19 cellular contexts compared by ENCODE assay signal in genomic region chr13:83992566-83993358, GRCh38.
A peak's percentile ranks its signal among the peaks of the same experiment; 100 is the strongest.
DNase-seq lines count a peak whose midpoint lies in the region; ATAC-seq and TF ChIP-seq lines count a peak whose summit lies in the region.
"Had no signal": no experiment of that assay in that cellular context is flagged by ENCODE, and none has a peak within 500 bp of the region (broad histone marks: within the 10 kb centered on the region; RNA-seq: fewer than 3 reads in every experiment).

No MANE protein-coding gene starts in this region.

- H3K36me3 ChIP-seq in MM.1S (replicated peaks; ENCODE audit: insufficient read depth, low read length): no peaks in the 10 kb centered on the region
- H3K36me3 ChIP-seq in naive thymus-derived CD4-positive, alpha-beta T cell (ENCODE audit: control insufficient read depth in 2 of 3, insufficient read depth in 3 of 3, low read length in 3 of 3): no peaks in the 10 kb centered on the region
- H3K36me3 ChIP-seq in trophoblast cell (ENCODE audit: control insufficient read depth in 1 of 2, insufficient read depth in 2 of 2, low read length in 2 of 2): no peaks in the 10 kb centered on the region

- H3K18ac ChIP-seq in trophoblast cell (ENCODE audit: low read length): no peak overlapping the region

- WGBS in trophoblast cell (ENCODE audit: extremely low coverage, insufficient coverage, insufficient read length): no CpG with 5 or more reads among the region's 13 CpGs

- no peak overlapping the region for H3K4ac ChIP-seq in trophoblast cell (ENCODE audit: low read depth, low read length)

- H3K27me3 ChIP-seq in MM.1S (replicated peaks; ENCODE audit: insufficient read depth, low read length): no peaks in the 10 kb centered on the region
- H3K27me3 ChIP-seq in naive thymus-derived CD4-positive, alpha-beta T cell (ENCODE audit: control insufficient read depth in 2 of 2, insufficient read depth in 2 of 2, low read length in 2 of 2): no peaks in the 10 kb centered on the region
- H3K27me3 ChIP-seq in trophoblast cell (ENCODE audit: insufficient read depth, low read length): no peaks in the 10 kb centered on the region

- H3K4me3 ChIP-seq in MM.1S (ENCODE audit: low read length) (no peak overlapping the region; the same call in 1 of the 2 replicates), trophoblast cell (ENCODE audit: low read depth, low read length) (no peak overlapping the region)
- H3K4me3 ChIP-seq in naive thymus-derived CD4-positive, alpha-beta T cell (ENCODE audit: low read length): no peak overlapping the region
- H3K4me3 ChIP-seq: GM23338 had no signal

- H2BK5ac ChIP-seq in trophoblast cell (ENCODE audit: low read depth, low read length, poor library complexity): no peak overlapping the region

- H3K9ac ChIP-seq in MM.1S (ENCODE audit: low read length) (0 out of 2 replicates have a peak overlapping the region, but pooled peaks have one; percentile 18), trophoblast cell (ENCODE audit: low read length) (no peak overlapping the region)

- H3K79me2 ChIP-seq in MM.1S (ENCODE audit: low read length): no peaks in the 10 kb centered on the region
- H3K79me2 ChIP-seq in trophoblast cell (ENCODE audit: control insufficient read depth, insufficient read depth, low read length, poor library complexity): no peaks in the 10 kb centered on the region

- no peaks in the 10 kb centered on the region for H3K9me3 Mint-ChIP-seq in naive thymus-derived CD4-positive, alpha-beta T cell
- H3K9me3 Mint-ChIP-seq: GM23338; T-helper 1 cell treated with Interleukin-12 subunit alpha and Interleukin-12 subunit beta and Interleukin-4 antibody, amounts not matched to agents 30 μg/mL and 1 μg/mL, for 36 hours had no signal

- no peak overlapping the region for H2BK120ac ChIP-seq in trophoblast cell (ENCODE audit: insufficient read depth, low read length, poor library complexity)

- no peak overlapping the region for H3K14ac ChIP-seq in trophoblast cell (ENCODE audit: low read length)

- TF ChIP-seq CTCF in MM.1S (IDR thresholded peaks at IDR 0.05; ENCODE audit: low read length): no peak

- no peak overlapping the region for H4K12ac ChIP-seq in trophoblast cell (ENCODE audit: low read depth, low read length)

- H3K79me1 ChIP-seq in trophoblast cell (ENCODE audit: low read length): no peaks in the 10 kb centered on the region

- no peak overlapping the region for H4K91ac ChIP-seq in trophoblast cell (ENCODE audit: low read depth, low read length)

- H3K36me3 Mint-ChIP-seq in naive thymus-derived CD4-positive, alpha-beta T cell: no peaks in the 10 kb centered on the region

- DNase-seq in ELR (ENCODE audit: low read depth) (peak; percentile 50), H4 (ENCODE audit: low spot score) (peak; percentile 14), MM.1S (peak; percentile 87), UCSD-AML1 (lab: John Stamatoyannopoulos, UW; ENCODE audit: unreplicated experiment) (peak; percentile 0), trophoblast cell (no peak), NCI-H446 (lab: John Stamatoyannopoulos, UW) (no peak)
- DNase-seq in naive thymus-derived CD4-positive, alpha-beta T cell: no peak
- DNase-seq: C1 segment of cervical spinal cord; GDM1; KG1; NCI-H1417 treated with DMSO at 0.1 percent for 48 hours; NCI-H1930; NCI-H345; NCI-H526 treated with DMSO at 0.1 percent for 48 hours; NK-92 treated with Interleukin-12 subunit alpha and Interleukin-12 subunit beta, amount 100 ng/mL, for 24 hours had no signal

- H3F3A ChIP-seq in MM.1S (ENCODE audit: insufficient read depth, low read length): peaks cover 3% of the 10 kb centered on the region; the same call in 1 of the 2 replicates

- H3K4me2 ChIP-seq in MM.1S (ENCODE audit: low read depth, low read length): peak overlapping the region; percentile 35
- H3K4me2 ChIP-seq in trophoblast cell (ENCODE audit: low read length): no peak overlapping the region
- H3K4me2 ChIP-seq: GM23338 had no signal

- no peak overlapping the region for H3K27ac Mint-ChIP-seq in naive thymus-derived CD4-positive, alpha-beta T cell
- H3K27ac Mint-ChIP-seq: GM23338; T-helper 1 cell treated with Interleukin-12 subunit alpha and Interleukin-12 subunit beta and Interleukin-4 antibody, amounts not matched to agents 30 μg/mL and 1 μg/mL, for 36 hours had no signal

- H2AFZ ChIP-seq in MM.1S (ENCODE audit: low read length) (peak overlapping the region; percentile 29; the same call in 1 of the 2 replicates), trophoblast cell (ENCODE audit: insufficient read depth, low read length, poor library complexity) (no peak overlapping the region)
- H2AFZ ChIP-seq: GM23338 had no signal

- no peak for ATAC-seq in naive thymus-derived CD4-positive, alpha-beta T cell
- ATAC-seq in HG02678 (IDR thresholded peaks at IDR 0.05; ENCODE audit: unreplicated experiment): no peak
- ATAC-seq: GM23338 had no signal

- H3K9me3 ChIP-seq in MM.1S (replicated peaks; ENCODE audit: insufficient read depth, low read length) (no peaks in the 10 kb centered on the region), trophoblast cell (ENCODE audit: insufficient read depth, low read depth, low read length) (no peaks in the 10 kb centered on the region)
- no peaks in the 10 kb centered on the region for H3K9me3 ChIP-seq in naive thymus-derived CD4-positive, alpha-beta T cell (ENCODE audit: control insufficient read depth in 2 of 3, low read length in 3 of 3)

- H3K4me1 ChIP-seq in MM.1S (ENCODE audit: low read length): peaks cover 30% of the 10 kb centered on the region
- H3K4me1 ChIP-seq in naive thymus-derived CD4-positive, alpha-beta T cell (ENCODE audit: control insufficient read depth in 2 of 2, insufficient read depth in 2 of 2, low read length in 2 of 2): no peaks in the 10 kb centered on the region
- no peaks in the 10 kb centered on the region for H3K4me1 ChIP-seq in trophoblast cell (ENCODE audit: control insufficient read depth in 1 of 2, insufficient read depth in 2 of 2, low read length in 2 of 2)

- no peak overlapping the region for H2BK12ac ChIP-seq in trophoblast cell (ENCODE audit: low read length)

- H3K27me3 Mint-ChIP-seq in naive thymus-derived CD4-positive, alpha-beta T cell: no peaks in the 10 kb centered on the region

- H4K8ac ChIP-seq in trophoblast cell (ENCODE audit: low read depth, low read length): no peak overlapping the region

- H3K4me1 Mint-ChIP-seq in naive thymus-derived CD4-positive, alpha-beta T cell: no peaks in the 10 kb centered on the region

- POLR2A ChIA-PET in naive thymus-derived CD4-positive, alpha-beta T cell (lab: Charles Lee): no interaction called here

- H4K20me1 ChIP-seq in MM.1S (ENCODE audit: insufficient read depth, low read length): no peaks in the 10 kb centered on the region

- CTCF ChIA-PET in naive thymus-derived CD4-positive, alpha-beta T cell (lab: Charles Lee): interaction anchor here (0.6 kb wide), 1 partner anchor 576 kb away, joined by 3 read pairs; no protein-coding TSS in a partner anchor

- no peak overlapping the region for H3K23ac ChIP-seq in trophoblast cell (ENCODE audit: low read length)

- intact Hi-C loops in naive thymus-derived CD4-positive, alpha-beta T cell (cut with micrococcal nuclease): no loop called here

- H3K4me3 Mint-ChIP-seq in naive thymus-derived CD4-positive, alpha-beta T cell: no peak overlapping the region
- H3K4me3 Mint-ChIP-seq: GM23338; T-helper 1 cell treated with Interleukin-12 subunit alpha and Interleukin-12 subunit beta and Interleukin-4 antibody, amounts not matched to agents 30 μg/mL and 1 μg/mL, for 36 hours had no signal

- no peak overlapping the region for H2AK5ac ChIP-seq in trophoblast cell (ENCODE audit: low read length)

- H3K9me2 ChIP-seq in MM.1S (replicated peaks; ENCODE audit: insufficient read depth, low read length): no peaks in the 10 kb centered on the region

- peak overlapping the region; percentile 58; the same call in 1 of the 2 replicates for H3K27ac ChIP-seq in MM.1S (ENCODE audit: low read length)
- no peak overlapping the region for H3K27ac ChIP-seq in naive thymus-derived CD4-positive, alpha-beta T cell (ENCODE audit: low read depth, low read length)
- no peak overlapping the region for H3K27ac ChIP-seq in trophoblast cell (ENCODE audit: low read depth, low read length)
- H3K27ac ChIP-seq: RWPE1 had no signal

Comparison
In these comparisons a context has a peak if more than half of its experiments do, and no peak if none do; other contexts are left out.
1. DNase-seq: peak in ELR (single experiment), H4 (single experiment), MM.1S (single experiment) and UCSD-AML1 (single experiment); none in naive thymus-derived CD4-positive, alpha-beta T cell (0 of 9), trophoblast cell (0 of 2) and NCI-H446 (0 of 2).